ENCODE assay signal across 1 cellular context in genomic region chr10:62653254-62653653, GRCh38.
TF ChIP-seq lines count a peak whose summit lies in the region.

No MANE protein-coding gene starts in this region.

TF ChIP-seq in GM12878, 131 proteins besides CTCF, POLR2A, EP300 and RAD21 (continued from another document and continues in another):
- no peak for TF ChIP-seq HDGF (IDR thresholded peaks at IDR 0.05)
- peak; percentile 52; the same call in 1 of the 2 replicates for TF ChIP-seq CHD4 (IDR thresholded peaks at IDR 0.05)
- no peak for TF ChIP-seq TCF7 (IDR thresholded peaks at IDR 0.05; ENCODE audit: borderline replicate concordance)
- TF ChIP-seq, protein P1, sequence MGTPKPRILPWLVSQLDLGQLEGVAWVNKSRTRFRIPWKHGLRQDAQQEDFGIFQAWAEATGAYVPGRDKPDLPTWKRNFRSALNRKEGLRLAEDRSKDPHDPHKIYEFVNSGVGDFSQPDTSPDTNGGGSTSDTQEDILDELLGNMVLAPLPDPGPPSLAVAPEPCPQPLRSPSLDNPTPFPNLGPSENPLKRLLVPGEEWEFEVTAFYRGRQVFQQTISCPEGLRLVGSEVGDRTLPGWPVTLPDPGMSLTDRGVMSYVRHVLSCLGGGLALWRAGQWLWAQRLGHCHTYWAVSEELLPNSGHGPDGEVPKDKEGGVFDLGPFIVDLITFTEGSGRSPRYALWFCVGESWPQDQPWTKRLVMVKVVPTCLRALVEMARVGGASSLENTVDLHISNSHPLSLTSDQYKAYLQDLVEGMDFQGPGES (IDR thresholded peaks at IDR 0.05) = no peak
- TF ChIP-seq RFX5 (IDR thresholded peaks at IDR 0.05; ENCODE audit: low read depth, low read length) = peak; percentile 62; the same call in 1 of the 2 replicates
- TF ChIP-seq ATF2 (IDR thresholded peaks at IDR 0.05; ENCODE audit: low read length) = peak; percentile 96
- TF ChIP-seq USF1 (IDR thresholded peaks at IDR 0.05; ENCODE audit: borderline replicate concordance, extremely low read length, insufficient read depth, low read depth, low read length) = no peak
- TF ChIP-seq BRCA1 (IDR thresholded peaks at IDR 0.05; ENCODE audit: low read depth, low read length) = no peak
- TF ChIP-seq PAX8 (IDR thresholded peaks at IDR 0.05) = no peak; the same call in 1 of the 2 replicates
- no peak for TF ChIP-seq NR2C2 (IDR thresholded peaks at IDR 0.05; ENCODE audit: borderline replicate concordance, control insufficient read depth, insufficient read length, low read depth)
- TF ChIP-seq IRF4 (IDR thresholded peaks at IDR 0.05; ENCODE audit: low read depth, low read length) = peak; percentile 99
- TF ChIP-seq SIN3A (IDR thresholded peaks at IDR 0.05; ENCODE audit: low read depth, low read length) = no peak
- TF ChIP-seq, protein P2, sequence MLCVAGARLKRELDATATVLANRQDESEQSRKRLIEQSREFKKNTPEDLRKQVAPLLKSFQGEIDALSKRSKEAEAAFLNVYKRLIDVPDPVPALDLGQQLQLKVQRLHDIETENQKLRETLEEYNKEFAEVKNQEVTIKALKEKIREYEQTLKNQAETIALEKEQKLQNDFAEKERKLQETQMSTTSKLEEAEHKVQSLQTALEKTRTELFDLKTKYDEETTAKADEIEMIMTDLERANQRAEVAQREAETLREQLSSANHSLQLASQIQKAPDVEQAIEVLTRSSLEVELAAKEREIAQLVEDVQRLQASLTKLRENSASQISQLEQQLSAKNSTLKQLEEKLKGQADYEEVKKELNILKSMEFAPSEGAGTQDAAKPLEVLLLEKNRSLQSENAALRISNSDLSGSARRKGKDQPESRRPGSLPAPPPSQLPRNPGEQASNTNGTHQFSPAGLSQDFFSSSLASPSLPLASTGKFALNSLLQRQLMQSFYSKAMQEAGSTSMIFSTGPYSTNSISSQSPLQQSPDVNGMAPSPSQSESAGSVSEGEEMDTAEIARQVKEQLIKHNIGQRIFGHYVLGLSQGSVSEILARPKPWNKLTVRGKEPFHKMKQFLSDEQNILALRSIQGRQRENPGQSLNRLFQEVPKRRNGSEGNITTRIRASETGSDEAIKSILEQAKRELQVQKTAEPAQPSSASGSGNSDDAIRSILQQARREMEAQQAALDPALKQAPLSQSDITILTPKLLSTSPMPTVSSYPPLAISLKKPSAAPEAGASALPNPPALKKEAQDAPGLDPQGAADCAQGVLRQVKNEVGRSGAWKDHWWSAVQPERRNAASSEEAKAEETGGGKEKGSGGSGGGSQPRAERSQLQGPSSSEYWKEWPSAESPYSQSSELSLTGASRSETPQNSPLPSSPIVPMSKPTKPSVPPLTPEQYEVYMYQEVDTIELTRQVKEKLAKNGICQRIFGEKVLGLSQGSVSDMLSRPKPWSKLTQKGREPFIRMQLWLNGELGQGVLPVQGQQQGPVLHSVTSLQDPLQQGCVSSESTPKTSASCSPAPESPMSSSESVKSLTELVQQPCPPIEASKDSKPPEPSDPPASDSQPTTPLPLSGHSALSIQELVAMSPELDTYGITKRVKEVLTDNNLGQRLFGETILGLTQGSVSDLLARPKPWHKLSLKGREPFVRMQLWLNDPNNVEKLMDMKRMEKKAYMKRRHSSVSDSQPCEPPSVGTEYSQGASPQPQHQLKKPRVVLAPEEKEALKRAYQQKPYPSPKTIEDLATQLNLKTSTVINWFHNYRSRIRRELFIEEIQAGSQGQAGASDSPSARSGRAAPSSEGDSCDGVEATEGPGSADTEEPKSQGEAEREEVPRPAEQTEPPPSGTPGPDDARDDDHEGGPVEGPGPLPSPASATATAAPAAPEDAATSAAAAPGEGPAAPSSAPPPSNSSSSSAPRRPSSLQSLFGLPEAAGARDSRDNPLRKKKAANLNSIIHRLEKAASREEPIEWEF (IDR thresholded peaks at IDR 0.05; ENCODE audit: insufficient replicate concordance, low read depth, low read length) = peak; percentile 82
- TF ChIP-seq CEBPB (IDR thresholded peaks at IDR 0.05; ENCODE audit: borderline replicate concordance in 1 of 2, low read depth in 2 of 2, low read length in 2 of 2) = peak in 1 of 2 experiments; percentile 91; a peak in 2 of 4 replicates
- no peak for TF ChIP-seq NFXL1 (IDR thresholded peaks at IDR 0.05; ENCODE audit: borderline replicate concordance)
- no peak for TF ChIP-seq STAT1 (conservative IDR thresholded peaks at IDR 0.05)
- TF ChIP-seq, protein P3, sequence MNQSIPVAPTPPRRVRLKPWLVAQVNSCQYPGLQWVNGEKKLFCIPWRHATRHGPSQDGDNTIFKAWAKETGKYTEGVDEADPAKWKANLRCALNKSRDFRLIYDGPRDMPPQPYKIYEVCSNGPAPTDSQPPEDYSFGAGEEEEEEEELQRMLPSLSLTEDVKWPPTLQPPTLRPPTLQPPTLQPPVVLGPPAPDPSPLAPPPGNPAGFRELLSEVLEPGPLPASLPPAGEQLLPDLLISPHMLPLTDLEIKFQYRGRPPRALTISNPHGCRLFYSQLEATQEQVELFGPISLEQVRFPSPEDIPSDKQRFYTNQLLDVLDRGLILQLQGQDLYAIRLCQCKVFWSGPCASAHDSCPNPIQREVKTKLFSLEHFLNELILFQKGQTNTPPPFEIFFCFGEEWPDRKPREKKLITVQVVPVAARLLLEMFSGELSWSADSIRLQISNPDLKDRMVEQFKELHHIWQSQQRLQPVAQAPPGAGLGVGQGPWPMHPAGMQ (IDR thresholded peaks at IDR 0.05; ENCODE audit: borderline replicate concordance) = no peak
- TF ChIP-seq NKRF (conservative IDR thresholded peaks at IDR 0.05) = no peak; the same call in none of the 2 replicates
- peak; percentile 99 for TF ChIP-seq PAX5 (IDR thresholded peaks at IDR 0.05; ENCODE audit: borderline replicate concordance, low read depth, low read length)
- no peak for TF ChIP-seq FOXK2 (IDR thresholded peaks at IDR 0.05)
- TF ChIP-seq ZNF217 (IDR thresholded peaks at IDR 0.05) = peak; percentile 89
- peak; percentile 87 for TF ChIP-seq PML (IDR thresholded peaks at IDR 0.05; ENCODE audit: low read length)
- no peak for TF ChIP-seq ZNF274 (IDR thresholded peaks at IDR 0.05; ENCODE audit: insufficient read depth, insufficient read length)
- TF ChIP-seq CEBPZ (IDR thresholded peaks at IDR 0.05; ENCODE audit: low read depth, low read length) = peak; percentile 91
- TF ChIP-seq, protein P4, sequence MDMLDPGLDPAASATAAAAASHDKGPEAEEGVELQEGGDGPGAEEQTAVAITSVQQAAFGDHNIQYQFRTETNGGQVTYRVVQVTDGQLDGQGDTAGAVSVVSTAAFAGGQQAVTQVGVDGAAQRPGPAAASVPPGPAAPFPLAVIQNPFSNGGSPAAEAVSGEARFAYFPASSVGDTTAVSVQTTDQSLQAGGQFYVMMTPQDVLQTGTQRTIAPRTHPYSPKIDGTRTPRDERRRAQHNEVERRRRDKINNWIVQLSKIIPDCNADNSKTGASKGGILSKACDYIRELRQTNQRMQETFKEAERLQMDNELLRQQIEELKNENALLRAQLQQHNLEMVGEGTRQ (IDR thresholded peaks at IDR 0.05; ENCODE audit: borderline replicate concordance, low read depth, low read length) = no peak; the same call in 1 of the 2 replicates
- TF ChIP-seq IKZF2 (IDR thresholded peaks at IDR 0.05) = peak; percentile 98 to 99
- TF ChIP-seq RAD51 (IDR thresholded peaks at IDR 0.05) = 0 out of 2 replicates have a peak, but pooled peaks have one; percentile 31
- no peak for TF ChIP-seq NR2C1 (IDR thresholded peaks at IDR 0.05)
- peak; percentile 58; the same call in 1 of the 2 replicates for TF ChIP-seq MAX (IDR thresholded peaks at IDR 0.05; ENCODE audit: low read depth, low read length)
- TF ChIP-seq MEF2A (IDR thresholded peaks at IDR 0.05; ENCODE audit: insufficient read depth, low read depth, low read length) = peak; percentile 98
- 0 out of 2 replicates have a peak, but pooled peaks have one; percentile 70 for TF ChIP-seq GATAD2B (conservative IDR thresholded peaks at IDR 0.05; ENCODE audit: low read depth)
- peak; percentile 83 for TF ChIP-seq MXI1 (IDR thresholded peaks at IDR 0.05; ENCODE audit: low read depth, low read length)
- TF ChIP-seq PRDM15 (CRISPR knock-in tag; IDR thresholded peaks at IDR 0.05) = no peak
- peak; percentile 87; the same call in 1 of the 2 replicates for TF ChIP-seq ESRRA (IDR thresholded peaks at IDR 0.05; ENCODE audit: low read length)
- no peak for TF ChIP-seq KAT2A (conservative IDR thresholded peaks at IDR 0.05; ENCODE audit: control insufficient read depth, low read depth, low read length)
- no peak for TF ChIP-seq SIX5 (IDR thresholded peaks at IDR 0.05; ENCODE audit: low read depth, low read length, severe bottlenecking)
